In the genomic region with DNA sequence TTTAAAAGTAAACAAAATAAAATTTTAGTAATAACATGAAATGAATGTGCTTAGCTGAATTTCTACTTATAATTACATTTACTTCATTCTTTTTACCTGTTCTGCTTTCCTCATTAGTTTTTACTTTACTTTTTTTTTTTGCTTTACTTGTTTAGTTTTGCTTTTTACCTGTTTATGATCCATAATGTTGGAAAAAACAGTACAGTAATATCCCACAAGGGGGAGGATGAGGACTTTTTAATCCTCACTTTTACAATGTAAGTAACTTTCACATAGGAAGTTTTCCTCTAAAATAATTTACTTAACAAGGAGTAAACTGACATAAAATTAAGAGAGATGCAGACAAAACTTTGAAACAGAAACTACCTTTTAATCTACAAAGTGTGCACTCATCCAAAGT, we compare ENCODE assay signal across 15 cellular contexts.
DNase-seq lines count a peak whose midpoint lies in the region; ATAC-seq, FAIRE-seq and TF ChIP-seq lines count a peak whose summit lies in the region.
"Had no signal": no experiment of that assay in that cellular context is flagged by ENCODE, and none has a peak within 500 bp of the region (broad histone marks: within the 10 kb centered on the region; RNA-seq: fewer than 3 reads in every experiment).

No MANE protein-coding gene starts in this region.

- FAIRE-seq in endometrium (lab: Jason Lieb, UNC) = peak; percentile 48
- no peak for FAIRE-seq in frontal cortex (lab: Jason Lieb, UNC)
- FAIRE-seq: H1 had no signal

- H3K4me3 ChIP-seq in PC-3 (ENCODE audit: low read length) = no peak overlapping the region
- H3K4me3 ChIP-seq: lower lobe of right lung, SJSA1 had no signal

- peak; percentile 1 for DNase-seq in DMS 273 (lab: John Stamatoyannopoulos, UW; ENCODE audit: unreplicated experiment)
- no peak for DNase-seq in DMS 273 treated with DMSO at 0.1 percent for 48 hours (lab: John Stamatoyannopoulos, UW)
- DNase-seq in PC-3 = peak; percentile 40
- peak; percentile 6 for DNase-seq in renal cortical epithelial cell (ENCODE audit: low read depth)
- DNase-seq in omental fat pad (ENCODE audit: low spot score) = no peak
- no peak for DNase-seq in frontal cortex (ENCODE audit: low spot score in 2 of 2)
- DNase-seq: activated naive CD8-positive, alpha-beta T cell treated with anti-CD3 and anti-CD28 coated beads for 36 hours; DMS79; lower lobe of right lung; NCI-H748 treated with DMSO at 0.1 percent for 48 hours; occipital lobe had no signal

- no peak overlapping the region for H3K9ac ChIP-seq in PC-3 (ENCODE audit: low read length)

- H3K9me3 ChIP-seq in PC-3 (ENCODE audit: low read length) = no peaks in the 10 kb centered on the region
- H3K9me3 ChIP-seq: lower lobe of right lung, SJSA1 had no signal

- H3K4me3 Mint-ChIP-seq in activated T-helper 17 cell treated with anti-CD3 and anti-CD28 coated beads, Interleukin-2, amount 50 U/mL, for 72 hours = no peak overlapping the region
- H3K4me3 Mint-ChIP-seq: activated naive CD8-positive, alpha-beta T cell treated with anti-CD3 and anti-CD28 coated beads for 36 hours had no signal

- H2AFZ ChIP-seq in PC-3 (ENCODE audit: low read length) = no peak overlapping the region

- no peaks in the 10 kb centered on the region for H3K4me1 Mint-ChIP-seq in activated T-helper 17 cell treated with anti-CD3 and anti-CD28 coated beads, Interleukin-2, amount 50 U/mL, for 72 hours
- H3K4me1 Mint-ChIP-seq: activated naive CD8-positive, alpha-beta T cell treated with anti-CD3 and anti-CD28 coated beads for 36 hours had no signal

- CTCF ChIA-PET in PC-3 (lab: Charles Lee) = no interaction called here

- H3K4me2 ChIP-seq in PC-3 (ENCODE audit: low read length) = no peak overlapping the region

- H4K20me1 ChIP-seq in PC-3 (ENCODE audit: low read length) = no peaks in the 10 kb centered on the region

- no peak for ATAC-seq in PC-3
- no peak for ATAC-seq in activated T-helper 17 cell treated with anti-CD3 and anti-CD28 coated beads, Interleukin-2, amount 50 U/mL, for 72 hours (replicated peaks)
- ATAC-seq in omental fat pad (ENCODE audit: low FRiP score) = no peak
- ATAC-seq: lower lobe of right lung had no signal

- BruUV-seq in PC-3 (replicated peaks; lab: Mats Ljungman, UMichigan) = no TSS peak

- no peak overlapping the region for H3K27ac Mint-ChIP-seq in activated T-helper 17 cell treated with anti-CD3 and anti-CD28 coated beads, Interleukin-2, amount 50 U/mL, for 72 hours
- H3K27ac Mint-ChIP-seq: activated naive CD8-positive, alpha-beta T cell treated with anti-CD3 and anti-CD28 coated beads for 36 hours had no signal

- no peaks in the 10 kb centered on the region for H3F3A ChIP-seq in PC-3 (ENCODE audit: low read length, unreplicated experiment)

- intact Hi-C loops in PC-3 (cut with micrococcal nuclease) = loop anchor here (1.0 to 2.0 kb wide), 2 partner anchors 213 to 368 kb away; no protein-coding TSS in a partner anchor

- H3K27me3 ChIP-seq in PC-3 (ENCODE audit: low read length) = no peaks in the 10 kb centered on the region
- H3K27me3 ChIP-seq: SJSA1 had no signal

- no peaks in the 10 kb centered on the region for H3K27me3 Mint-ChIP-seq in activated T-helper 17 cell treated with anti-CD3 and anti-CD28 coated beads, Interleukin-2, amount 50 U/mL, for 72 hours
- H3K27me3 Mint-ChIP-seq: activated naive CD8-positive, alpha-beta T cell treated with anti-CD3 and anti-CD28 coated beads for 36 hours had no signal

- H3K27ac ChIP-seq in PC-3 (ENCODE audit: low read length) = no peak overlapping the region
- H3K27ac ChIP-seq: lower lobe of right lung, SJSA1 had no signal

- no peaks in the 10 kb centered on the region for H3K36me3 Mint-ChIP-seq in activated T-helper 17 cell treated with anti-CD3 and anti-CD28 coated beads, Interleukin-2, amount 50 U/mL, for 72 hours (ENCODE audit: low read depth)

- POLR2A ChIA-PET in PC-3 (lab: Charles Lee; ENCODE audit: unreplicated experiment) = no interaction called here

- H3K36me3 ChIP-seq in PC-3 (ENCODE audit: low read depth, low read length) = no peaks in the 10 kb centered on the region
- H3K36me3 ChIP-seq: lower lobe of right lung, SJSA1 had no signal

- TF ChIP-seq CTCF in PC-3 (conservative IDR thresholded peaks at IDR 0.05; ENCODE audit: low read depth, low read length) (peak; percentile 66), omental fat pad (IDR thresholded peaks at IDR 0.05) (no peak)

- H3K9me3 Mint-ChIP-seq in activated T-helper 17 cell treated with anti-CD3 and anti-CD28 coated beads, Interleukin-2, amount 50 U/mL, for 72 hours = no peaks in the 10 kb centered on the region
- H3K9me3 Mint-ChIP-seq: activated naive CD8-positive, alpha-beta T cell treated with anti-CD3 and anti-CD28 coated beads for 36 hours had no signal

- no peaks in the 10 kb centered on the region for H3K79me2 ChIP-seq in PC-3 (ENCODE audit: low read length)

- H3K9me2 ChIP-seq in PC-3 (replicated peaks; ENCODE audit: low read length) = no peaks in the 10 kb centered on the region

- H3K4me1 ChIP-seq in PC-3 (ENCODE audit: insufficient read depth, low read length) = peaks cover 8% of the 10 kb centered on the region; the same call in 1 of the 2 replicates
- H3K4me1 ChIP-seq: lower lobe of right lung, SJSA1 had no signal

Comparison
In these comparisons a context has a peak if more than half of its experiments do, and no peak if none do; other contexts are left out.
1. DNase-seq: peak in DMS 273 (single experiment), PC-3 (single experiment) and renal cortical epithelial cell (single experiment); none in DMS 273 treated with DMSO at 0.1 percent for 48 hours (single experiment), omental fat pad (single experiment) and frontal cortex (0 of 2).